Comparison of ENCODE assay signal across 9 cellular contexts in genomic region chr7:47635091-47636090, GRCh38. TPM values are rescaled to one million over a fixed set of nuclear protein-coding genes. Genes with fewer than 3 reads are reported as not detected.
DNase-seq lines count a peak whose midpoint lies in the region; ATAC-seq, FAIRE-seq and TF ChIP-seq lines count a peak whose summit lies in the region.
"Had no signal": no experiment of that assay in that cellular context is flagged by ENCODE, and none has a peak within 500 bp of the region (broad histone marks: within the 10 kb centered on the region; RNA-seq: fewer than 3 reads in every experiment).

No MANE protein-coding gene starts in this region.

- peaks cover 0 to under 1% of the 10 kb centered on the region in 2 donors for H3K36me3 Mint-ChIP-seq in activated naive CD4-positive, alpha-beta T cell treated with anti-CD3 and anti-CD28 coated beads, Interleukin-2, amount 50 U/mL, for 72 hours

- H2AFZ ChIP-seq in PC-9 = peak overlapping the region; percentile 86

- FAIRE-seq in HTR-8/SVneo (lab: Jason Lieb, UNC) = no peak
- FAIRE-seq: TTC549 had no signal

- peaks cover 0 to 3% of the 10 kb centered on the region in 2 donors for H3K9me3 Mint-ChIP-seq in activated naive CD4-positive, alpha-beta T cell treated with anti-CD3 and anti-CD28 coated beads, Interleukin-2, amount 50 U/mL, for 72 hours

- BruUV-seq in PC-9 (replicated peaks; lab: Mats Ljungman, UMichigan) = no TSS peak

- no peaks in the 10 kb centered on the region for H4K20me1 ChIP-seq in PC-9 (ENCODE audit: insufficient read depth)

- CTCF ChIA-PET in PC-9 (lab: Charles Lee) = interaction anchor here (0.6 to 1.4 kb wide), 4 partner anchors 53 to 369 kb away, joined by 3 to 4 read pairs (median 3); partner anchors contain the start of gene TNS3

- peak overlapping the region in 1 of 2 donors; percentile 65 for H3K27ac Mint-ChIP-seq in activated naive CD4-positive, alpha-beta T cell treated with anti-CD3 and anti-CD28 coated beads, Interleukin-2, amount 50 U/mL, for 72 hours

- no peaks in the 10 kb centered on the region for H3K9me3 ChIP-seq in PC-9 (ENCODE audit: insufficient read depth, low read depth)
- no peaks in the 10 kb centered on the region for H3K9me3 ChIP-seq in iPS-20b (ENCODE audit: insufficient read depth, low read depth, low read length)
- no peaks in the 10 kb centered on the region for H3K9me3 ChIP-seq in stomach smooth muscle (ENCODE audit: control insufficient read depth in 2 of 2, low read length in 2 of 2)

- intact Hi-C loops in PC-9 (cut with micrococcal nuclease; ENCODE audit: unreplicated experiment) = loop anchor here (2.0 kb wide), 1 partner anchor 31 kb away; no protein-coding TSS in a partner anchor

- POLR2A ChIA-PET in PC-9 (lab: Charles Lee; ENCODE audit: unreplicated experiment) = interaction anchor here (0.6 to 1.3 kb wide), 6 partner anchors 24 to 1714 kb away, joined by 3 to 31 read pairs (median 4); partner anchors contain the start of gene IGFBP3

- H3K36me3 ChIP-seq in PC-9 (ENCODE audit: low read depth) = no peaks in the 10 kb centered on the region
- H3K36me3 ChIP-seq in iPS-20b (ENCODE audit: insufficient read depth, low read depth, low read length) = no peaks in the 10 kb centered on the region
- H3K36me3 ChIP-seq in stomach smooth muscle (ENCODE audit: control insufficient read depth in 2 of 2, insufficient read depth in 2 of 2, low read length in 2 of 2) = no peaks in the 10 kb centered on the region

- H3K79me2 ChIP-seq in PC-9 (ENCODE audit: low read depth) = no peaks in the 10 kb centered on the region

- no peak for TF ChIP-seq CTCF in PC-9 (conservative IDR thresholded peaks at IDR 0.05)

- H3K4me3 ChIP-seq in PC-9 = peak overlapping the region; percentile 48
- peak overlapping the region; percentile 43; the same call in 1 of the 2 replicates for H3K4me3 ChIP-seq in iPS-20b (ENCODE audit: low read length)
- peak overlapping the region; percentile 24 to 57 for H3K4me3 ChIP-seq in stomach smooth muscle (ENCODE audit: low read length in 2 of 2)

- peaks cover 15% of the 10 kb centered on the region for H3F3A ChIP-seq in PC-9 (ENCODE audit: insufficient read depth, low read depth)

- no peaks in the 10 kb centered on the region for H3K9me2 ChIP-seq in PC-9 (ENCODE audit: insufficient read depth)

- peak overlapping the region; percentile 87 for H3K4me2 ChIP-seq in PC-9

- H3K27me3 ChIP-seq in PC-9 (ENCODE audit: insufficient read depth, low read depth) (no peaks in the 10 kb centered on the region), iPS-20b (ENCODE audit: insufficient read depth, low read length) (peaks cover 24% of the 10 kb centered on the region), stomach smooth muscle (ENCODE audit: control insufficient read depth in 1 of 2, insufficient read depth in 2 of 2, low read length in 2 of 2) (no peaks in the 10 kb centered on the region)

- no peak for ATAC-seq in HG03460 (IDR thresholded peaks at IDR 0.05; ENCODE audit: unreplicated experiment)
- no peak for ATAC-seq in activated naive CD4-positive, alpha-beta T cell treated with anti-CD3 and anti-CD28 coated beads, Interleukin-2, amount 50 U/mL, for 72 hours
- ATAC-seq in HG03280 (IDR thresholded peaks at IDR 0.05; ENCODE audit: unreplicated experiment) = no peak

- peak overlapping the region; percentile 40 for H3K27ac ChIP-seq in PC-9
- H3K27ac ChIP-seq in iPS-20b (ENCODE audit: low read length) = no peak overlapping the region
- H3K27ac ChIP-seq in stomach smooth muscle (ENCODE audit: low read length) = peak overlapping the region; percentile 74

- H3K4me1 ChIP-seq in PC-9 (replicated peaks; ENCODE audit: insufficient read depth) (peaks cover 33% of the 10 kb centered on the region), iPS-20b (ENCODE audit: insufficient read depth, low read length) (peaks cover 8% of the 10 kb centered on the region; the same call in 1 of the 2 replicates), stomach smooth muscle (ENCODE audit: control insufficient read depth, insufficient read depth, low read length) (peaks cover 59% of the 10 kb centered on the region)

- DNase-seq in HTR-8/SVneo (ENCODE audit: insufficient read length, low spot score) = peak; percentile 46
- peak; percentile 80 to 82 for DNase-seq in PC-9
- DNase-seq in GDM1 (lab: John Stamatoyannopoulos, UW) = no peak
- DNase-seq in activated naive CD4-positive, alpha-beta T cell treated with anti-CD3 and anti-CD28 coated beads, Interleukin-2, amount 50 U/mL, for 72 hours (ENCODE audit: low spot score in 2 of 2) = no peak

- H3K9ac ChIP-seq in iPS-20b (ENCODE audit: low read depth, low read length) (no peak overlapping the region), stomach smooth muscle (ENCODE audit: low read length in 2 of 2) (peak overlapping the region in 1 of 2 donors; percentile 3)

RNA-seq across cellular contexts. Expression of gene TNS3, which starts 53.5 kb away (rescaled TPM):
- total RNA-seq in PC-9 (2021) = 111 and 143 TPM in 2 replicates
- 1 to 10 TPM in 1 of 2 donors, under 1 TPM in 1; 0.23 to 1.7 TPM for total RNA-seq in activated naive CD4-positive, alpha-beta T cell treated with anti-CD3 and anti-CD28 coated beads, Interleukin-2, amount 50 U/mL, for 72 hours

Comparison
In these comparisons a context has a peak if more than half of its experiments do, and no peak if none do; other contexts are left out.
1. DNase-seq: peak in HTR-8/SVneo (single experiment) and PC-9 (2 of 2); none in GDM1 (single experiment) and activated naive CD4-positive, alpha-beta T cell treated with anti-CD3 and anti-CD28 coated beads, Interleukin-2, amount 50 U/mL, for 72 hours (0 of 2).
2. RNA of gene TNS3, which starts 53.5 kb away (total RNA-seq): 111 to 143 TPM in PC-9; 0.23 to 1.7 TPM in activated naive CD4-positive, alpha-beta T cell treated with anti-CD3 and anti-CD28 coated beads, Interleukin-2, amount 50 U/mL, for 72 hours; every median in the first group is over 10 times any median in the second.
3. Peak in every context shown above with its lines, with median percentiles within 50 percentile points of each other: H3K4me3 ChIP-seq.